3 cellular contexts compared by ENCODE assay signal in genomic region chrX:76815754-76816153, GRCh38.
TF ChIP-seq lines count a peak whose summit lies in the region.

No MANE protein-coding gene starts in this region.

TF ChIP-seq in A549, 52 proteins besides CTCF, POLR2A, EP300 and RAD21:
- TF ChIP-seq BCL3 (IDR thresholded peaks at IDR 0.05) (no peak), JUN (IDR thresholded peaks at IDR 0.05) (no peak), REST (IDR thresholded peaks at IDR 0.05) (no peak), FOSL2 (IDR thresholded peaks at IDR 0.05) (no peak), FOSL2 (CRISPR knock-in tag; IDR thresholded peaks at IDR 0.05) (no peak), CHD2 (IDR thresholded peaks at IDR 0.05; ENCODE audit: low read length, partially characterized antibody) (no peak), FOXS1 (CRISPR knock-in tag; IDR thresholded peaks at IDR 0.05) (no peak), SREBF2 (IDR thresholded peaks at IDR 0.05) (no peak), CHD4 (IDR thresholded peaks at IDR 0.05; ENCODE audit: borderline replicate concordance) (no peak), MAFK (IDR thresholded peaks at IDR 0.05; ENCODE audit: partially characterized antibody) (peak; percentile 62), NFE2L2 (conservative IDR thresholded peaks at IDR 0.05; ENCODE audit: low read length) (0 out of 2 replicates have a peak, but pooled peaks have one; percentile 40), HDAC2 (IDR thresholded peaks at IDR 0.05) (no peak)

TF ChIP-seq in IMR-90, 13 proteins besides CTCF, POLR2A, EP300 and RAD21 (continued from another document):
- TF ChIP-seq ELK1 (IDR thresholded peaks at IDR 0.05; ENCODE audit: borderline replicate concordance, low read depth, low read length) (no peak), CEBPB (IDR thresholded peaks at IDR 0.05; ENCODE audit: low read depth, low read length) (no peak), MAFK (IDR thresholded peaks at IDR 0.05; ENCODE audit: low read depth, low read length) (peak; percentile 41; the same call in 1 of the 2 replicates), NFE2L2 (IDR thresholded peaks at IDR 0.05; ENCODE audit: low read depth, low read length) (peak; percentile 79), RFX5 (IDR thresholded peaks at IDR 0.05; ENCODE audit: low read depth, low read length) (no peak), USF2 (IDR thresholded peaks at IDR 0.05; ENCODE audit: low read depth, low read length) (no peak)

TF ChIP-seq in K562, 482 proteins besides CTCF, POLR2A, EP300 and RAD21 (continued from another document):
- TF ChIP-seq TRIM24 (IDR thresholded peaks at IDR 0.05) (no peak), CREB5 (CRISPR knock-in tag; IDR thresholded peaks at IDR 0.05) (no peak), MAFG (tag; conservative IDR thresholded peaks at IDR 0.05) (peak; percentile 36), GATAD2B (IDR thresholded peaks at IDR 0.05; ENCODE audit: borderline replicate concordance) (no peak), ZBED1 (IDR thresholded peaks at IDR 0.05) (no peak), KAT2B (IDR thresholded peaks at IDR 0.05; ENCODE audit: low read depth, low read length) (no peak), USF2 (CRISPR knock-in tag; IDR thresholded peaks at IDR 0.05) (no peak), ZBTB40 (IDR thresholded peaks at IDR 0.05) (no peak), ZBTB40 (CRISPR knock-in tag; IDR thresholded peaks at IDR 0.05) (no peak), MAFK (IDR thresholded peaks at IDR 0.05; ENCODE audit: low read length) (peak; percentile 7; the same call in 1 of the 2 replicates), CBFB (CRISPR knock-in tag; IDR thresholded peaks at IDR 0.05) (no peak), TAF1 (IDR thresholded peaks at IDR 0.05; ENCODE audit: control insufficient read depth, extremely low read depth, insufficient read depth, low read length, severe bottlenecking) (no peak), COPS2 (conservative IDR thresholded peaks at IDR 0.05) (no peak), RERE (CRISPR knock-in tag; IDR thresholded peaks at IDR 0.05; ENCODE audit: borderline replicate concordance) (no peak), ARID1B (IDR thresholded peaks at IDR 0.05) (no peak)
